Comparison of ENCODE assay signal across 8 cellular contexts in genomic region chr5:95961617-95962474, GRCh38.
A peak's percentile ranks its signal among the peaks of the same experiment; 100 is the strongest.
DNase-seq lines count a peak whose midpoint lies in the region; ATAC-seq and TF ChIP-seq lines count a peak whose summit lies in the region.

Gene ELL2, minus strand, starts transcription at chr5:95961851. Its CDS starts 130 bp downstream, at chr5:95961721.

- H3K27ac ChIP-seq in coronary artery (peak within 1 kb of the TSS; percentile 99), layer of hippocampus (ENCODE audit: low read depth, low read length) (peak within 1 kb of the TSS; percentile 92)

- H3K4me3 ChIP-seq in coronary artery, result peak within 1 kb of the TSS; percentile 98

- no peak for TF ChIP-seq CTCF in coronary artery (IDR thresholded peaks at IDR 0.05)

- peak; percentile 98 for DNase-seq in Ammon's horn (ENCODE audit: low spot score)
- DNase-seq in NCI-H524 (lab: John Stamatoyannopoulos, UW), result peak; percentile 63 to 79
- peak; percentile 96 for DNase-seq in activated CD4-positive, alpha-beta T cell treated with anti-CD3 and anti-CD28 coated beads, Interleukin-2, amount 50 U/mL, for 1 hour
- peak; percentile 100 for DNase-seq in coronary artery (ENCODE audit: low spot score)
- DNase-seq in stimulated activated CD4-positive, alpha-beta T cell treated with anti-CD3 and anti-CD28 coated beads, Interleukin-1b, Interleukin-23, amount 100 ng/mL, for 24 hours (ENCODE audit: low read depth in 4 of 4, low spot score in 1 of 4), result peak; percentile 90 to 97 (median 94)

- H3K27me3 ChIP-seq in layer of hippocampus (ENCODE audit: control insufficient read depth, insufficient read depth, low read length), result no peaks in the 10 kb centered on the region

- ATAC-seq in GM19043 (IDR thresholded peaks at IDR 0.05; ENCODE audit: low read depth, unreplicated experiment) (peak; percentile 90), HG03354 (IDR thresholded peaks at IDR 0.05; ENCODE audit: poor library complexity, severe bottlenecking, unreplicated experiment) (peak; percentile 88)

Comparison
In these comparisons a context has a peak if more than half of its experiments do, and no peak if none do; other contexts are left out.
1. Peak in every context shown above with its lines: DNase-seq, ATAC-seq, H3K4me3 ChIP-seq and H3K27ac ChIP-seq.